ENCODE assay signal across 8 cellular contexts in genomic region chr19:4635763-4636135, GRCh38. TPM values are rescaled to one million over a fixed set of nuclear protein-coding genes. Genes with fewer than 3 reads are reported as not detected.
DNase-seq lines count a peak whose midpoint lies in the region; ATAC-seq, FAIRE-seq and TF ChIP-seq lines count a peak whose summit lies in the region.

No MANE protein-coding gene starts in this region.

- intact Hi-C loops in pancreas (cut with DNase I) = no loop called here

- no peak overlapping the region for H3K27ac ChIP-seq in pancreas

- FAIRE-seq in pancreas (lab: Jason Lieb, UNC) = no peak

- TF ChIP-seq CTCF in epithelial cell of proximal tubule (conservative IDR thresholded peaks at IDR 0.05; ENCODE audit: low read depth, low read length) (no peak), pancreas (IDR thresholded peaks at IDR 0.05) (no peak)

- WGBS in pancreas, 2 donors = 22 to 24% methylated on average over 14 to 15 of the region's 15 CpGs

- H3K36me3 ChIP-seq in NT2/D1 (ENCODE audit: insufficient read depth, insufficient read length, low read length) (no peaks in the 10 kb centered on the region), pancreas (no peaks in the 10 kb centered on the region)

- H3K4me3 ChIP-seq in NT2/D1 (ENCODE audit: insufficient read length, low read depth) = peak overlapping the region; percentile 60
- peak overlapping the region; percentile 53 for H3K4me3 ChIP-seq in epithelial cell of proximal tubule (ENCODE audit: low read depth, low read length)
- peak overlapping the region; percentile 6 to 50 (median 43) for H3K4me3 ChIP-seq in pancreas

- ATAC-seq in pancreas (no peak), HG03439 (IDR thresholded peaks at IDR 0.05; ENCODE audit: unreplicated experiment) (no peak), HG02610 (IDR thresholded peaks at IDR 0.05; ENCODE audit: unreplicated experiment) (no peak), HG02885 (IDR thresholded peaks at IDR 0.05; ENCODE audit: poor library complexity, unreplicated experiment) (no peak)

- H3K9me3 ChIP-seq in NT2/D1 (ENCODE audit: insufficient read depth, low read length) (no peaks in the 10 kb centered on the region), pancreas (no peaks in the 10 kb centered on the region)

- H3K27me3 ChIP-seq in NT2/D1 (ENCODE audit: insufficient read depth, insufficient read length) (peaks cover 11% of the 10 kb centered on the region), pancreas (no peaks in the 10 kb centered on the region)

- H3K9ac ChIP-seq in NT2/D1 (ENCODE audit: insufficient read length, low read depth) = peak overlapping the region; percentile 89

- H3K4me1 ChIP-seq in NT2/D1 (ENCODE audit: insufficient read depth, insufficient read length) = peaks cover 21% of the 10 kb centered on the region
- peaks cover 0 to 13% (median 0%) of the 10 kb centered on the region in 3 donors for H3K4me1 ChIP-seq in pancreas

- DNase-seq in DMS 273 treated with DMSO at 0.1 percent for 48 hours (lab: John Stamatoyannopoulos, UW) (peak; percentile 91), NT2/D1 (ENCODE audit: low read depth, low spot score) (no peak), epithelial cell of proximal tubule (ENCODE audit: low read depth) (no peak), pancreas (peak in 1 of 6 donors; percentile 19), kidney glomerular epithelial cell (lab: John Stamatoyannopoulos, UW) (no peak)

RNA-seq across cellular contexts. Expression of gene TNFAIP8L1, which starts 3.6 kb away (rescaled TPM):
- total RNA-seq in epithelial cell of proximal tubule (6.7 and 7.4 TPM in 2 replicates), pancreas (1 to 10 TPM; 1.2 to 3.3 (median 1.6) TPM)
- polyA plus RNA-seq in pancreas = 1 to 10 TPM; 3.5 to 3.6 TPM

RNA-seq across cellular contexts. Expression of gene MYDGF, which starts 34.4 kb away (rescaled TPM):
- total RNA-seq in epithelial cell of proximal tubule = 83.0 and 126 TPM in 2 replicates
- total RNA-seq in pancreas = 100 to 1,000 TPM in 1 of 6 donors, 10 to 100 TPM in 5; 56.7 to 102 (median 66.4) TPM
- polyA plus RNA-seq in pancreas = 10 to 100 TPM; 50.3 to 80.6 TPM
